Comparison of ENCODE assay signal across 8 cellular contexts in the genomic region with DNA sequence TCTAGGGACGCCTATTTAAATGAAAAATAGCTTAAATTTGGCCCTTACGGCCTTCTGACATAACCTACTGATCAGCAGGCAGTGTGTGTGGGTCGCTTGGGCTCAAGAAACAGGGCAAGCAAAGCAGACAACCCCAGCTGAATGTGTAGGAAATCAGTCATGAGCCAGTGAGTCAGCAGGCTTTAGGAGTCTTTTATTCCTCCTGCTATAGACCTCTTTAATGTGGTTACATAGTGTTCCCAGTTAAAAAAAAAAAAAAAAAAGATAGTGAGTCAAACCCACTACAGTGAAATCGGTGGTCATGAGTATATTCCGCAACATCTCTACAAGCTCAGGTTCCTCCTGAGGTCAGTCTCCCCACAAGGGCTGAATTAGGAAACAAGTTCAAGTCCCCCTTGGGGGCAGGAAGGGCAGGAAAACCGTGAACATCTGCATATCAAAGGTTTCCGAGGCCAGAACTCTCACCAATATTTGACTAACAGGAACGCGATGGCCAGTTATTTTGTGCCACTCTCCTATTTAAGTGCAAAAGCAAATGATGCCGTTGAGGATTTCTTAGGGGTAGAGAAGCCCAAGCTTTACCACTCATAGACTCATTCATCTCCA. TPM values are rescaled to one million over a fixed set of nuclear protein-coding genes. Genes with fewer than 3 reads are reported as not detected.
DNase-seq lines count a peak whose midpoint lies in the region; ATAC-seq and TF ChIP-seq lines count a peak whose summit lies in the region.

No MANE protein-coding gene starts in this region.

- H2AK9ac ChIP-seq in IMR-90 (replicated peaks; ENCODE audit: low read depth, low read length, poor library complexity) = no peak overlapping the region

- no peak overlapping the region for H3K4ac ChIP-seq in IMR-90 (ENCODE audit: low read depth, low read length)

- in situ Hi-C loops in IMR-90 (cut with MboI; ENCODE audit: low sequenced_read_pairs) = no loop called here

- no peak overlapping the region for H3K9ac ChIP-seq in IMR-90 (ENCODE audit: low read depth, low read length)

- H3K9me3 ChIP-seq in A673 (ENCODE audit: low read depth, low read length, poor library complexity, severe bottlenecking) = no peaks in the 10 kb centered on the region
- no peaks in the 10 kb centered on the region for H3K9me3 ChIP-seq in IMR-90 (ENCODE audit: control insufficient read depth, insufficient read depth, low read length)
- H3K9me3 ChIP-seq in BE2C = no peaks in the 10 kb centered on the region

- POLR2A ChIA-PET in A673 (lab: Charles Lee; ENCODE audit: low non-redundant PET) (no interaction called here), IMR-90 (lab: Charles Lee; ENCODE audit: unreplicated experiment) (no interaction called here)

- H2AK5ac ChIP-seq in IMR-90 (ENCODE audit: low read depth, low read length) = no peak overlapping the region

- peaks cover 5% of the 10 kb centered on the region for H3K9me1 ChIP-seq in IMR-90 (ENCODE audit: insufficient read depth, low read length)

- no peak overlapping the region for H4K5ac ChIP-seq in IMR-90 (ENCODE audit: low read depth, low read length)

- no peak overlapping the region for H4K91ac ChIP-seq in IMR-90 (ENCODE audit: insufficient read depth, low read depth, low read length)

- peak overlapping the region; percentile 45 for H2AFZ ChIP-seq in IMR-90 (replicated peaks; ENCODE audit: low read length, poor library complexity)

- no peak overlapping the region for H3K14ac ChIP-seq in IMR-90 (replicated peaks; ENCODE audit: low read depth, low read length)

- no peak overlapping the region for H3K27ac ChIP-seq in A673 (ENCODE audit: low read depth, low read length, poor library complexity, severe bottlenecking)
- no peak overlapping the region for H3K27ac ChIP-seq in IMR-90 (ENCODE audit: insufficient read depth, low read length)

- H4K20me1 ChIP-seq in IMR-90 (ENCODE audit: insufficient read depth, low read length) = peaks cover 12% of the 10 kb centered on the region; the same call in 1 of the 2 replicates

- H3K23ac ChIP-seq in IMR-90 (ENCODE audit: low read depth, low read length) = no peak overlapping the region

- CTCF ChIA-PET in A673 (lab: Charles Lee) (interaction anchor here (0.6 kb wide), 1 partner anchor 680 kb away, joined by 5 read pairs; no protein-coding TSS in a partner anchor), IMR-90 (lab: Yijun Ruan, JAX) (interaction anchor here (0.6 to 1.0 kb wide), 2 partner anchors 17 to 82 kb away, joined by 3 to 4 read pairs; no protein-coding TSS in a partner anchor)

- 0 out of 2 replicates have a peak overlapping the region, but pooled peaks have one; percentile 15 for H3K4me2 ChIP-seq in IMR-90 (ENCODE audit: low read depth, low read length)

- no peak for TF ChIP-seq POLR2A in IMR-90 (IDR thresholded peaks at IDR 0.05; ENCODE audit: low read depth, low read length)

- H3K27me3 ChIP-seq in A673 (replicated peaks; ENCODE audit: insufficient read depth, low read depth, low read length, poor library complexity) = no peaks in the 10 kb centered on the region
- H3K27me3 ChIP-seq in IMR-90 (ENCODE audit: control insufficient read depth, insufficient read depth, low read length) = no peaks in the 10 kb centered on the region
- H3K27me3 ChIP-seq in BE2C = no peaks in the 10 kb centered on the region

- no peak overlapping the region for H2BK5ac ChIP-seq in IMR-90 (ENCODE audit: low read depth, low read length, poor library complexity, severe bottlenecking)

- H3K4me3 ChIP-seq in A673 (ENCODE audit: low read depth, low read length, poor library complexity, severe bottlenecking) = no peak overlapping the region
- H3K4me3 ChIP-seq in IMR-90 (ENCODE audit: insufficient read depth, low read depth, low read length) = no peak overlapping the region
- H3K4me3 ChIP-seq in BE2C (ENCODE audit: low read depth, low read length) = no peak overlapping the region

- ATAC-seq in IMR-90 (ENCODE audit: low read depth) = peak; percentile 97
- no peak for ATAC-seq in HG02840 (IDR thresholded peaks at IDR 0.05; ENCODE audit: low FRiP score, unreplicated experiment)

- peak; percentile 24 for DNase-seq in A673 (ENCODE audit: low spot score)
- DNase-seq in IMR-90 = peak; percentile 96
- peak; percentile 18 for DNase-seq in activated CD8-positive, alpha-beta memory T cell treated with anti-CD3 and anti-CD28 coated beads, Interleukin-2, amount 50 U/mL, for 24 hours (ENCODE audit: extremely low read depth)
- peak; percentile 71 for DNase-seq in glomerular endothelial cell (ENCODE audit: extremely low read depth, low read depth, low spot score)
- peak; percentile 37 to 42 for DNase-seq in stimulated activated CD4-positive, alpha-beta T cell treated with anti-CD3 and anti-CD28 coated beads, Interleukin-2, amount 100 ng/mL, for 48 hours
- DNase-seq in BE2C = no peak
- no peak for DNase-seq in midbrain (lab: John Stamatoyannopoulos, UW)

- no CpG with 5 or more reads among the region's 10 CpGs for WGBS in IMR-90 (ENCODE audit: extremely low coverage in 2 of 2, insufficient read length in 1 of 2), 2 experiments

- no peak overlapping the region for H2BK15ac ChIP-seq in IMR-90 (ENCODE audit: low read depth, low read length)

- dilution Hi-C loops in IMR-90 (cut with HindIII; ENCODE audit: low sequenced_read_pairs, unreplicated experiment) = no loop called here

- H4K8ac ChIP-seq in IMR-90 (ENCODE audit: low read depth in 2 of 2, low read length in 2 of 2) = 0 out of 4 replicates have a peak overlapping the region, but pooled peaks of 1 of the 2 experiments have one; percentile 6

- no peak overlapping the region for H3K56ac ChIP-seq in IMR-90 (ENCODE audit: extremely low read depth, insufficient read depth, low read length)

- BruUV-seq in A673 (replicated peaks; lab: Mats Ljungman, UMichigan) (no TSS peak), IMR-90 (replicated peaks; lab: Mats Ljungman, UMichigan) (no TSS peak)

- H3K79me1 ChIP-seq in IMR-90 (ENCODE audit: low read depth in 1 of 2, low read length in 2 of 2) = no peaks in the 10 kb centered on the region; a peak in 1 of 4 replicates

- TF ChIP-seq CTCF in A673 (conservative IDR thresholded peaks at IDR 0.05; ENCODE audit: low read depth, low read length) = no peak
- no peak for TF ChIP-seq CTCF in IMR-90 (conservative IDR thresholded peaks at IDR 0.05; ENCODE audit: low read depth, low read length)
- no peak for TF ChIP-seq CTCF in BE2C (IDR thresholded peaks at IDR 0.05; ENCODE audit: low read depth, low read length)

- no peak; the same call in 1 of the 2 replicates for TF ChIP-seq RAD21 in IMR-90 (IDR thresholded peaks at IDR 0.05; ENCODE audit: low read length)

- H3K36me3 ChIP-seq in A673 (ENCODE audit: insufficient read depth, low read length, poor library complexity, severe bottlenecking) (no peaks in the 10 kb centered on the region), IMR-90 (ENCODE audit: control insufficient read depth, insufficient read depth, low read length) (no peaks in the 10 kb centered on the region; the same call in 1 of the 2 replicates), BE2C (no peaks in the 10 kb centered on the region; the same call in 1 of the 2 replicates)

- H2BK120ac ChIP-seq in IMR-90 (ENCODE audit: low read depth, low read length) = no peak overlapping the region

- intact Hi-C loops in A673 (cut with micrococcal nuclease; ENCODE audit: unreplicated experiment) = no loop called here
- intact Hi-C loops in IMR-90 (cut with micrococcal nuclease) = no loop called here

- H3K4me1 ChIP-seq in A673 (ENCODE audit: insufficient read depth, low read length, poor library complexity, severe bottlenecking) = no peaks in the 10 kb centered on the region
- peaks cover 4% of the 10 kb centered on the region; the same call in 1 of the 2 replicates for H3K4me1 ChIP-seq in IMR-90 (ENCODE audit: control insufficient read depth, insufficient read depth, low read length)
- no peaks in the 10 kb centered on the region for H3K4me1 ChIP-seq in BE2C

- no peak overlapping the region for H3K18ac ChIP-seq in IMR-90 (ENCODE audit: low read depth, low read length)

- no peak overlapping the region for H2BK20ac ChIP-seq in IMR-90 (ENCODE audit: low read depth, low read length)

TF ChIP-seq in IMR-90, 13 proteins besides CTCF, POLR2A, EP300 and RAD21 (continues in another document):
- 0 out of 2 replicates have a peak, but pooled peaks have one; percentile 24 for TF ChIP-seq MAZ (IDR thresholded peaks at IDR 0.05; ENCODE audit: borderline replicate concordance, low read depth, low read length)
- peak; percentile 92 for TF ChIP-seq FOS (IDR thresholded peaks at IDR 0.05; ENCODE audit: low read depth, low read length)
- TF ChIP-seq, protein P1, sequence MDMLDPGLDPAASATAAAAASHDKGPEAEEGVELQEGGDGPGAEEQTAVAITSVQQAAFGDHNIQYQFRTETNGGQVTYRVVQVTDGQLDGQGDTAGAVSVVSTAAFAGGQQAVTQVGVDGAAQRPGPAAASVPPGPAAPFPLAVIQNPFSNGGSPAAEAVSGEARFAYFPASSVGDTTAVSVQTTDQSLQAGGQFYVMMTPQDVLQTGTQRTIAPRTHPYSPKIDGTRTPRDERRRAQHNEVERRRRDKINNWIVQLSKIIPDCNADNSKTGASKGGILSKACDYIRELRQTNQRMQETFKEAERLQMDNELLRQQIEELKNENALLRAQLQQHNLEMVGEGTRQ (IDR thresholded peaks at IDR 0.05; ENCODE audit: low read depth, low read length) = no peak
- peak; percentile 93 for TF ChIP-seq CEBPB (IDR thresholded peaks at IDR 0.05; ENCODE audit: low read depth, low read length)
- TF ChIP-seq CHD1 (IDR thresholded peaks at IDR 0.05; ENCODE audit: low read depth, low read length) = no peak

RNA-seq across cellular contexts. Expression of a gene that starts 32.7 kb away (rescaled TPM):
- 4.8 and 5.2 TPM in 2 replicates for total RNA-seq in A673 (2021)
- 26.0 and 27.5 TPM in 2 replicates for total RNA-seq in IMR-90 (2012; rRNA removed)
- polyA plus RNA-seq in IMR-90 (2012; rRNA removed) = 9.8 and 14.4 TPM in 2 replicates
- 5.3 and 8.6 TPM in 2 replicates for polyA plus RNA-seq in IMR-90 (2012; cell fraction: cytosol; rRNA removed)
- polyA plus RNA-seq in IMR-90 (2012; cell fraction: nucleus; rRNA removed; ENCODE audit: low replicate concordance) = 5.3 and 12.8 TPM in 2 replicates
- total RNA-seq in glomerular endothelial cell = 10.9 and 27.1 TPM in 2 replicates
- 9.4 TPM for polyA plus RNA-seq in BE2C (2012; ENCODE audit: insufficient read depth, insufficient read length, low read depth)

RNA-seq across cellular contexts. Expression of a gene that starts 59.2 kb away (rescaled TPM):
- total RNA-seq in A673 (2021) = 87.3 and 97.2 TPM in 2 replicates
- 13.6 and 26.7 TPM in 2 replicates for total RNA-seq in IMR-90 (2012; rRNA removed)
- polyA plus RNA-seq in IMR-90 (2012; rRNA removed) = 12.0 and 14.6 TPM in 2 replicates
- 0.98 and 1.5 TPM in 2 replicates for polyA plus RNA-seq in IMR-90 (2012; cell fraction: cytosol; rRNA removed)
- 0.63 and 7.0 TPM in 2 replicates for polyA plus RNA-seq in IMR-90 (2012; cell fraction: nucleus; rRNA removed; ENCODE audit: low replicate concordance)
- total RNA-seq in glomerular endothelial cell = 4.6 and 13.7 TPM in 2 replicates
- 5.7 TPM for polyA plus RNA-seq in BE2C (2012; ENCODE audit: insufficient read depth, insufficient read length, low read depth)

Comparison
In these comparisons a context has a peak if more than half of its experiments do, and no peak if none do; other contexts are left out.
1. DNase-seq: peak in A673 (single experiment), IMR-90 (single experiment), activated CD8-positive, alpha-beta memory T cell treated with anti-CD3 and anti-CD28 coated beads, Interleukin-2, amount 50 U/mL, for 24 hours (single experiment), glomerular endothelial cell (single experiment) and stimulated activated CD4-positive, alpha-beta T cell treated with anti-CD3 and anti-CD28 coated beads, Interleukin-2, amount 100 ng/mL, for 48 hours (2 of 2); none in BE2C (single experiment) and midbrain (single experiment).